In the genomic region with DNA sequence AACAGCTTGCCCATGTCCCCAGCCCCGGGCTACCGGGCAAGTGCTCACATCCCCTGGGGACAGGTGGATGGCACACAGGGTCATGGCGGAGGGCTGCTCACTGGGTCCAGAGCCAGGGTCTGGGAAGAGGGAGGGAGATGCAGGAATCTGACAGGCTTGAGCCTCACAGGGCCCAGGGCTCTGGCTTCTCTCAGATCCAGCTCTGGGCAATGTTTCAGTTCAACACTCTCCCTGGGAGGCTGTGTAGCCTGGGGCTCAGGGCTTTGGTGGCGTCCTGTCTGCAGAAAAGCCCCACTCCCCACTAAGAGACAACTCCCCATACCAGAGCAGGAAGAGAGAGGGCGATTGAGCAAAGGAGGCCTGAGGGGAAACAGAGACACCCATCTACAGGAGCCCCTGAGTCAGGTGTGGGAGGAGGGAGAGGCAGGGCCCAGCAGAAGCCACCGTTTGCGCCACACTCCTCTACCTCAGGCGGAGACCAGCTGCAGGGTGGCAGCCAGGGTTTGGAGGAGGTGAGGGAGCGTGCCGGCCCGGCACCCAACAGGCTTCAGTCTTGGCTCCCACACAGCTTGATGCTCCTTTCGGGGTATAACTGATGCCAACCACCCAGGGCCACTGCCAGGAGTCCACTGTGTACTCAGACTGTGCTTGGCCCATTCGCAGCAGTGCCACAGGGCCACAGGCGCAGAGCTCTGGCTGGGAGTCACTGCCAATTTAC, we compare ENCODE assay signal across 1 cellular context.
TF ChIP-seq lines count a peak whose summit lies in the region.

No MANE protein-coding gene starts in this region.

TF ChIP-seq in GM12878, 131 proteins besides CTCF, POLR2A, EP300 and RAD21:
- TF ChIP-seq PAX5 (IDR thresholded peaks at IDR 0.05; ENCODE audit: borderline replicate concordance, low read depth, low read length) (no peak), POLR2AphosphoS5 (IDR thresholded peaks at IDR 0.05; ENCODE audit: low read length) (no peak), SUPT20H (IDR thresholded peaks at IDR 0.05; ENCODE audit: borderline replicate concordance, control insufficient read depth, low read depth, low read length) (no peak), CREB1 (IDR thresholded peaks at IDR 0.05; ENCODE audit: low read depth) (no peak), SREBF2 (IDR thresholded peaks at IDR 0.05; ENCODE audit: low read length) (no peak), LARP7 (IDR thresholded peaks at IDR 0.05) (no peak), EGR1 (IDR thresholded peaks at IDR 0.05; ENCODE audit: borderline replicate concordance in 1 of 2, low read depth in 2 of 2, low read length in 2 of 2) (no peak), EED (IDR thresholded peaks at IDR 0.05; ENCODE audit: low read depth) (no peak), FOXM1 (IDR thresholded peaks at IDR 0.05; ENCODE audit: low read depth, low read length) (no peak), SIX5 (IDR thresholded peaks at IDR 0.05; ENCODE audit: low read depth, low read length, severe bottlenecking) (no peak)
- TF ChIP-seq, protein P1, sequence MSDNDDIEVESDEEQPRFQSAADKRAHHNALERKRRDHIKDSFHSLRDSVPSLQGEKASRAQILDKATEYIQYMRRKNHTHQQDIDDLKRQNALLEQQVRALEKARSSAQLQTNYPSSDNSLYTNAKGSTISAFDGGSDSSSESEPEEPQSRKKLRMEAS (IDR thresholded peaks at IDR 0.05; ENCODE audit: low read depth, low read length) = no peak
